In the genomic region with DNA sequence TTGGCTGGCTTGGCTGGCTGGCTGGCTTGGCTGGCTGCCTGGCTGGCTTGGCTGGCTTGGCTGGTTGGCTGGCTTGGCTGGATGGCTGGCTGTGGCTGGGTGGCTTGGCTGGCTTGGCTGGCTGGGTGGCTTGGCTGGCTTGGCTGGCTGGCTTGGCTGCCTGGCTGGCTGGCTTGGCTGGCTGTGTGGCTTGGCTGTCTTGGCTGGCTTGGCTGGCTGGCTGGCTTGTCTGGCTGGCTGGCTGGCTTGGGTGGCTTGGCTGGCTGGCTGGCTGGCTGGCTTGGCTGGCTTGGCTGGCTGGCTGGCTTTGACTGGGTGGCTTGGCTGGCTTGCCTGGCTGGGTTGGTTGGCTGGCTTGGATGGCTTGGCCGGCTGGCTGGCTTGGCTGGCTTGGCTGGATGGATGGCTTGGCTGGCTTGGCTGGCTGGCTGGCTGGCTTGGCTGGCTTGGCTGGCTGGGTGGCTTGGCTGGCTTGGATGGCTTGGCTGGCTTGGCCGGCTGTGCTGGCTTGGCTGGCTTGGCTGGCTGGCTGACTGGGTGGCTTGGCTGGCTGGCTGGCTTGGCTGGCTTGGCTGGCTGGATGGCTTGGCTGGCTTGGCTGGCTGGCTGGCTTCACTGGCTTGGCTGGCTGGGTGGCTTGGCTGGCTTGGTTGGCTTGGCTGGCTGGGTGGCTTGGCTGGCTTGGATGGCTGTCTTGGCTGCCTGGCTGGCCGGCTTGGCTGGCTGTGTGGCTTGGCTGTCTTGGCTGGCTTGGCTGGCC, we compare ENCODE assay signal across 12 cellular contexts. TPM values are rescaled to one million over a fixed set of nuclear protein-coding genes. Genes with fewer than 3 reads are reported as not detected.
A peak's percentile ranks its signal among the peaks of the same experiment; 100 is the strongest.
DNase-seq lines count a peak whose midpoint lies in the region; ATAC-seq and TF ChIP-seq lines count a peak whose summit lies in the region.
"Not testable (repeated sequence)": the region's sequence is repeated elsewhere in the genome, so short reads cannot be mapped to it uniquely, and the experiment has no call there.
"Had no signal": no experiment of that assay in that cellular context is flagged by ENCODE, and none has a peak within 500 bp of the region (broad histone marks: within the 10 kb centered on the region; RNA-seq: fewer than 3 reads in every experiment).

No MANE protein-coding gene starts in this region.

- H3K9me3 Mint-ChIP-seq in activated naive CD8-positive, alpha-beta T cell treated with anti-CD3 and anti-CD28 coated beads, Interleukin-2, amount 50 U/mL, for 24 hours; stimulated activated naive CD8-positive, alpha-beta T cell treated with anti-CD3 and anti-CD28 coated beads, Interleukin-15, amount 100 ng/mL, for 72 hours: not testable (repeated sequence)
- H3K9me3 Mint-ChIP-seq in naive thymus-derived CD4-positive, alpha-beta T cell = peaks cover 0 to 16% (median 2%) of the 10 kb centered on the region in 11 donors

- ATAC-seq in activated naive CD8-positive, alpha-beta T cell treated with anti-CD3 and anti-CD28 coated beads, Interleukin-2, amount 50 U/mL, for 24 hours; naive thymus-derived CD4-positive, alpha-beta T cell; stimulated activated naive CD8-positive, alpha-beta T cell treated with anti-CD3 and anti-CD28 coated beads, Interleukin-15, amount 100 ng/mL, for 72 hours: not testable (repeated sequence)

- TF ChIP-seq CTCF in WERI-Rb-1 (IDR thresholded peaks at IDR 0.05; ENCODE audit: low read depth, low read length) = not testable (repeated sequence)

- not testable (repeated sequence) for H3K27me3 ChIP-seq in WERI-Rb-1 (ENCODE audit: insufficient read depth, low read depth, severe bottlenecking); naive thymus-derived CD4-positive, alpha-beta T cell (ENCODE audit: control insufficient read depth in 2 of 2, insufficient read depth in 2 of 2, low read length in 2 of 2)

- H3K4me1 ChIP-seq in naive thymus-derived CD4-positive, alpha-beta T cell (ENCODE audit: control insufficient read depth in 2 of 2, insufficient read depth in 2 of 2, low read length in 2 of 2) = not testable (repeated sequence)

- DNase-seq in Caki2 (ENCODE audit: low read depth) (peak; percentile 8), WERI-Rb-1 (peak; percentile 56), activated T-cell treated with anti-CD3 and anti-CD28 coated beads for 1 hour (ENCODE audit: low read depth) (peak; percentile 29), head of caudate nucleus (peak in 33 of 42 donors; percentile 23 to 85 (median 54))
- DNase-seq in activated naive CD8-positive, alpha-beta T cell treated with anti-CD3 and anti-CD28 coated beads, Interleukin-2, amount 50 U/mL, for 24 hours = peak; percentile 24
- peak; percentile 1 to 59 (median 21) for DNase-seq in naive thymus-derived CD4-positive, alpha-beta T cell
- DNase-seq in stimulated activated CD4-positive, alpha-beta T cell treated with anti-CD3 and anti-CD28 coated beads, Interleukin-1b, Interleukin-23, amount 100 ng/mL, for 48 hours = peak; percentile 52
- peak; percentile 47 for DNase-seq in stimulated activated naive CD8-positive, alpha-beta T cell treated with anti-CD3 and anti-CD28 coated beads, Interleukin-15, amount 100 ng/mL, for 72 hours

- not testable (repeated sequence) for H3K27me3 Mint-ChIP-seq in activated naive CD8-positive, alpha-beta T cell treated with anti-CD3 and anti-CD28 coated beads, Interleukin-2, amount 50 U/mL, for 24 hours; naive thymus-derived CD4-positive, alpha-beta T cell; stimulated activated naive CD8-positive, alpha-beta T cell treated with anti-CD3 and anti-CD28 coated beads, Interleukin-15, amount 100 ng/mL, for 72 hours

- not testable (repeated sequence) for H3K4me3 Mint-ChIP-seq in activated naive CD8-positive, alpha-beta T cell treated with anti-CD3 and anti-CD28 coated beads, Interleukin-2, amount 50 U/mL, for 24 hours; naive thymus-derived CD4-positive, alpha-beta T cell; stimulated activated naive CD8-positive, alpha-beta T cell treated with anti-CD3 and anti-CD28 coated beads, Interleukin-15, amount 100 ng/mL, for 72 hours

- intact Hi-C loops in head of caudate nucleus (cut with DNase I); naive thymus-derived CD4-positive, alpha-beta T cell (cut with micrococcal nuclease): not testable (repeated sequence)

- H3K36me3 Mint-ChIP-seq in activated naive CD8-positive, alpha-beta T cell treated with anti-CD3 and anti-CD28 coated beads, Interleukin-2, amount 50 U/mL, for 24 hours (ENCODE audit: low read depth); naive thymus-derived CD4-positive, alpha-beta T cell: not testable (repeated sequence)

- not testable (repeated sequence) for H3K4me3 ChIP-seq in WERI-Rb-1 (ENCODE audit: low read depth, low read length); naive thymus-derived CD4-positive, alpha-beta T cell (ENCODE audit: low read length)

- H3K36me3 ChIP-seq in WERI-Rb-1; naive thymus-derived CD4-positive, alpha-beta T cell (ENCODE audit: control insufficient read depth in 2 of 3, insufficient read depth in 3 of 3, low read length in 3 of 3): not testable (repeated sequence)

- H3K27ac Mint-ChIP-seq in activated naive CD8-positive, alpha-beta T cell treated with anti-CD3 and anti-CD28 coated beads, Interleukin-2, amount 50 U/mL, for 24 hours; naive thymus-derived CD4-positive, alpha-beta T cell; stimulated activated naive CD8-positive, alpha-beta T cell treated with anti-CD3 and anti-CD28 coated beads, Interleukin-15, amount 100 ng/mL, for 72 hours: not testable (repeated sequence)

- in situ Hi-C loops in Caki2 (cut with HindIII; ENCODE audit: low pct_unique_long_range_greater_than_20kb, low sequenced_read_pairs) = not testable (repeated sequence)

- H3K9me3 ChIP-seq in WERI-Rb-1 (ENCODE audit: severe bottlenecking); naive thymus-derived CD4-positive, alpha-beta T cell (ENCODE audit: control insufficient read depth in 2 of 3, low read length in 3 of 3): not testable (repeated sequence)

- not testable (repeated sequence) for H3K27ac ChIP-seq in WERI-Rb-1; naive thymus-derived CD4-positive, alpha-beta T cell (ENCODE audit: low read depth, low read length)

- POLR2A ChIA-PET in naive thymus-derived CD4-positive, alpha-beta T cell (lab: Charles Lee) = not testable (repeated sequence)

- H3K4me1 Mint-ChIP-seq in activated naive CD8-positive, alpha-beta T cell treated with anti-CD3 and anti-CD28 coated beads, Interleukin-2, amount 50 U/mL, for 24 hours; naive thymus-derived CD4-positive, alpha-beta T cell; stimulated activated naive CD8-positive, alpha-beta T cell treated with anti-CD3 and anti-CD28 coated beads, Interleukin-15, amount 100 ng/mL, for 72 hours: not testable (repeated sequence)

- CTCF ChIA-PET in naive thymus-derived CD4-positive, alpha-beta T cell (lab: Charles Lee) = not testable (repeated sequence)

RNA-seq across cellular contexts. Expression of gene TP53TG3B, which starts 24.2 kb away (rescaled TPM):
- not detected in 2 replicates for total RNA-seq in Caki2 (2014; rRNA removed; shearing (Covaris generic); ENCODE audit: low replicate concordance)
- total RNA-seq in naive thymus-derived CD4-positive, alpha-beta T cell = not detected
- not detected for polyA plus RNA-seq in naive thymus-derived CD4-positive, alpha-beta T cell
- total RNA-seq: esophagus mucosa, GM23248, spleen had no signal
- polyA plus RNA-seq: GM23248, IgD-negative memory B cell, spleen had no signal

RNA-seq across cellular contexts. Expression of gene TP53TG3E, which starts 32.3 kb away (rescaled TPM):
- total RNA-seq in Caki2 (2014; rRNA removed; shearing (Covaris generic); ENCODE audit: low replicate concordance) = not detected in 2 replicates
- not detected for total RNA-seq in naive thymus-derived CD4-positive, alpha-beta T cell
- not detected for polyA plus RNA-seq in naive thymus-derived CD4-positive, alpha-beta T cell
- total RNA-seq: esophagus mucosa, GM23248, spleen had no signal
- polyA plus RNA-seq: GM23248, IgD-negative memory B cell, spleen had no signal
